10 cellular contexts compared by ENCODE assay signal in genomic region chr19:49333426-49334288, GRCh38. TPM values are rescaled to one million over a fixed set of nuclear protein-coding genes. Genes with fewer than 3 reads are reported as not detected.
DNase-seq lines count a peak whose midpoint lies in the region; ATAC-seq and TF ChIP-seq lines count a peak whose summit lies in the region.
"Had no signal": no experiment of that assay in that cellular context is flagged by ENCODE, and none has a peak within 500 bp of the region (broad histone marks: within the 10 kb centered on the region; RNA-seq: fewer than 3 reads in every experiment).

No MANE protein-coding gene starts in this region.

- peaks cover 6% of the 10 kb centered on the region for H3K4me1 ChIP-seq in GM23338 (ENCODE audit: insufficient read depth)

- no peak for TF ChIP-seq CTCF in GM23338 (conservative IDR thresholded peaks at IDR 0.05; ENCODE audit: low read depth in 2 of 2)

- H3K27ac ChIP-seq in GM23338 (ENCODE audit: low read depth), result no peak overlapping the region

- H3K79me2 ChIP-seq in GM23338 (replicated peaks; ENCODE audit: insufficient read depth), result no peaks in the 10 kb centered on the region

- DNase-seq in activated CD4-positive, alpha-beta memory T cell treated with anti-CD3 and anti-CD28 coated beads, Interleukin-2, amount 10 ng/mL, durations not matched to agents 7 days and 5 days, result peak; percentile 74
- DNase-seq in germinal center (ENCODE audit: low spot score) (peak; percentile 89), GM23338 (ENCODE audit: low spot score) (no peak), SKM-1 (lab: John Stamatoyannopoulos, UW; ENCODE audit: unreplicated experiment) (no peak), COR-L47 (lab: John Stamatoyannopoulos, UW) (no peak)
- peak; percentile 44 for DNase-seq in stimulated activated CD8-positive, alpha-beta memory T cell treated with anti-CD3 and anti-CD28 coated beads, Interleukin-4, amount 100 ng/mL, for 24 hours (ENCODE audit: low read depth)

- ATAC-seq in GM18868 (IDR thresholded peaks at IDR 0.05; ENCODE audit: unreplicated experiment), result peak; percentile 65
- ATAC-seq in HG03354 (IDR thresholded peaks at IDR 0.05; ENCODE audit: poor library complexity, severe bottlenecking, unreplicated experiment), result peak; percentile 54
- no peak for ATAC-seq in GM23338
- ATAC-seq: heart left ventricle had no signal

- no peak overlapping the region for H3K4me2 ChIP-seq in GM23338

- no peaks in the 10 kb centered on the region for H3K27me3 Mint-ChIP-seq in activated CD4-positive, alpha-beta memory T cell treated with anti-CD3 and anti-CD28 coated beads, Interleukin-2, amount 10 ng/mL, durations not matched to agents 7 days and 5 days
- H3K27me3 Mint-ChIP-seq in GM23338 (ENCODE audit: insufficient read depth, low read depth, poor library complexity), result peaks cover 34% of the 10 kb centered on the region

- H3K27me3 ChIP-seq in GM23338 (ENCODE audit: insufficient read depth), result peaks cover 24% of the 10 kb centered on the region
- H3K27me3 ChIP-seq: heart left ventricle had no signal

- H3K9me2 ChIP-seq in GM23338 (ENCODE audit: insufficient read depth), result no peaks in the 10 kb centered on the region

- no peaks in the 10 kb centered on the region for H3K9me3 Mint-ChIP-seq in activated CD4-positive, alpha-beta memory T cell treated with anti-CD3 and anti-CD28 coated beads, Interleukin-2, amount 10 ng/mL, durations not matched to agents 7 days and 5 days
- H3K9me3 Mint-ChIP-seq in GM23338, result no peaks in the 10 kb centered on the region; the same call in 2 of the 3 replicates

- H3K36me3 ChIP-seq in GM23338 (ENCODE audit: insufficient read depth), result no peaks in the 10 kb centered on the region

- POLR2A ChIA-PET in activated CD4-positive, alpha-beta memory T cell treated with anti-CD3 and anti-CD28 coated beads, Interleukin-2, amount 10 ng/mL, durations not matched to agents 7 days and 5 days (lab: Charles Lee), result interaction anchor here (0.7 to 2.8 kb wide), 7 partner anchors 11 to 340 kb away, joined by 3 to 15 read pairs (median 4); partner anchors contain the start of gene RUVBL2

- peak overlapping the region; percentile 92 for H3K27ac Mint-ChIP-seq in activated CD4-positive, alpha-beta memory T cell treated with anti-CD3 and anti-CD28 coated beads, Interleukin-2, amount 10 ng/mL, durations not matched to agents 7 days and 5 days
- H3K27ac Mint-ChIP-seq in GM23338, result no peak overlapping the region

- H3K4me1 Mint-ChIP-seq in activated CD4-positive, alpha-beta memory T cell treated with anti-CD3 and anti-CD28 coated beads, Interleukin-2, amount 10 ng/mL, durations not matched to agents 7 days and 5 days, result peaks cover 76% of the 10 kb centered on the region
- H3K4me1 Mint-ChIP-seq in GM23338, result peaks cover 17% of the 10 kb centered on the region

- H3K4me3 ChIP-seq in GM23338, result no peak overlapping the region

- H3K36me3 Mint-ChIP-seq in activated CD4-positive, alpha-beta memory T cell treated with anti-CD3 and anti-CD28 coated beads, Interleukin-2, amount 10 ng/mL, durations not matched to agents 7 days and 5 days (ENCODE audit: low read depth), result peaks cover 41% of the 10 kb centered on the region
- no peaks in the 10 kb centered on the region; the same call in 1 of the 3 replicates for H3K36me3 Mint-ChIP-seq in GM23338 (ENCODE audit: low read depth)

- CTCF ChIA-PET in activated CD4-positive, alpha-beta memory T cell treated with anti-CD3 and anti-CD28 coated beads, Interleukin-2, amount 10 ng/mL, durations not matched to agents 7 days and 5 days (lab: Charles Lee), result interaction anchor here (0.6 to 2.2 kb wide), 5 partner anchors 32 to 142 kb away, joined by 3 to 8 read pairs (median 3); partner anchors contain the start of gene FLT3LG

- peak overlapping the region; percentile 64 for H3K4me3 Mint-ChIP-seq in activated CD4-positive, alpha-beta memory T cell treated with anti-CD3 and anti-CD28 coated beads, Interleukin-2, amount 10 ng/mL, durations not matched to agents 7 days and 5 days
- H3K4me3 Mint-ChIP-seq in GM23338, result no peak overlapping the region

- 0 out of 2 replicates have a peak, but pooled peaks cover 4% of the 10 kb centered on the region for H4K20me1 ChIP-seq in GM23338 (replicated peaks; ENCODE audit: insufficient read depth)

- H3F3A ChIP-seq in GM23338 (replicated peaks; ENCODE audit: low read depth), result 0 out of 2 replicates have a peak, but pooled peaks cover 3% of the 10 kb centered on the region

- no peak overlapping the region for H2AFZ ChIP-seq in GM23338

TF ChIP-seq in GM23338, 12 proteins besides CTCF, POLR2A, EP300 and RAD21 (continues in another document):
- TF ChIP-seq CREB1 (CRISPR knock-in tag; IDR thresholded peaks at IDR 0.05; ENCODE audit: low read depth), result no peak
- TF ChIP-seq ZNF114 (CRISPR knock-in tag; IDR thresholded peaks at IDR 0.05), result no peak
- no peak for TF ChIP-seq EZH2phosphoT487 (IDR thresholded peaks at IDR 0.05; ENCODE audit: unreplicated experiment)
- TF ChIP-seq NANOG (IDR thresholded peaks at IDR 0.05; ENCODE audit: borderline replicate concordance), result no peak
- no peak for TF ChIP-seq JUNB (IDR thresholded peaks at IDR 0.05; ENCODE audit: unreplicated experiment)

RNA-seq across cellular contexts. Expression of gene CD37, which starts 1.5 kb away (rescaled TPM):
- 100 to 1,000 TPM; 278 to 299 TPM for total RNA-seq in activated CD4-positive, alpha-beta memory T cell treated with anti-CD3 and anti-CD28 coated beads, Interleukin-2, amount 10 ng/mL, durations not matched to agents 7 days and 5 days
- total RNA-seq in GM23338 (2014; rRNA removed; shearing (Covaris generic)), result not detected in 2 replicates
- polyA plus RNA-seq in GM23338 (2016; fragmentation: Nextera tagmentation; extraction: Ambion mirVana), result 106 and 114 TPM in 2 replicates
- total RNA-seq: HT1080 had no signal

RNA-seq across cellular contexts. Expression of gene SLC6A16, which starts 8.7 kb away (rescaled TPM):
- 1 to 10 TPM; 3.0 to 3.5 TPM for total RNA-seq in activated CD4-positive, alpha-beta memory T cell treated with anti-CD3 and anti-CD28 coated beads, Interleukin-2, amount 10 ng/mL, durations not matched to agents 7 days and 5 days
- total RNA-seq in GM23338 (2014; rRNA removed; shearing (Covaris generic)), result 0.31 and 1.6 TPM in 2 replicates
- 1.4 and 1.8 TPM in 2 replicates for polyA plus RNA-seq in GM23338 (2016; fragmentation: Nextera tagmentation; extraction: Ambion mirVana)
- total RNA-seq: HT1080 had no signal

RNA-seq across cellular contexts. Expression of gene TEAD2, which starts 28.6 kb away (rescaled TPM):
- not detected for total RNA-seq in activated CD4-positive, alpha-beta memory T cell treated with anti-CD3 and anti-CD28 coated beads, Interleukin-2, amount 10 ng/mL, durations not matched to agents 7 days and 5 days
- 74.4 and 82.5 TPM in 2 replicates for total RNA-seq in GM23338 (2014; rRNA removed; shearing (Covaris generic))
- polyA plus RNA-seq in GM23338 (2016; fragmentation: Nextera tagmentation; extraction: Ambion mirVana), result 30.3 and 34.3 TPM in 2 replicates

RNA-seq across cellular contexts. Expression of gene DKKL1, which starts 30.0 kb away (rescaled TPM):
- not detected for total RNA-seq in activated CD4-positive, alpha-beta memory T cell treated with anti-CD3 and anti-CD28 coated beads, Interleukin-2, amount 10 ng/mL, durations not matched to agents 7 days and 5 days
- total RNA-seq in GM23338 (2014; rRNA removed; shearing (Covaris generic)), result 0.76 TPM in 1 of 2 replicates, not detected in the other
- polyA plus RNA-seq in GM23338 (2016; fragmentation: Nextera tagmentation; extraction: Ambion mirVana), result 2.9 and 3.6 TPM in 2 replicates
- total RNA-seq: HT1080 had no signal

RNA-seq across cellular contexts. Expression of gene KASH5, which starts 54.4 kb away (rescaled TPM):
- under 1 TPM; 0.73 to 0.81 TPM for total RNA-seq in activated CD4-positive, alpha-beta memory T cell treated with anti-CD3 and anti-CD28 coated beads, Interleukin-2, amount 10 ng/mL, durations not matched to agents 7 days and 5 days
- total RNA-seq in GM23338 (2014; rRNA removed; shearing (Covaris generic)), result not detected in 2 replicates
- 0.44 TPM in 1 of 2 replicates, not detected in the other for polyA plus RNA-seq in GM23338 (2016; fragmentation: Nextera tagmentation; extraction: Ambion mirVana)
- total RNA-seq: heart left ventricle, HT1080 had no signal
- polyA plus RNA-seq: heart left ventricle had no signal

Comparison
In these comparisons a context has a peak if more than half of its experiments do, and no peak if none do; other contexts are left out.
1. DNase-seq: peak in activated CD4-positive, alpha-beta memory T cell treated with anti-CD3 and anti-CD28 coated beads, Interleukin-2, amount 10 ng/mL, durations not matched to agents 7 days and 5 days (single experiment), germinal center (single experiment) and stimulated activated CD8-positive, alpha-beta memory T cell treated with anti-CD3 and anti-CD28 coated beads, Interleukin-4, amount 100 ng/mL, for 24 hours (single experiment); none in GM23338 (single experiment), SKM-1 (single experiment) and COR-L47 (single experiment).
2. RNA of gene CD37, which starts 1.5 kb away (total RNA-seq): 278 to 299 TPM in activated CD4-positive, alpha-beta memory T cell treated with anti-CD3 and anti-CD28 coated beads, Interleukin-2, amount 10 ng/mL, durations not matched to agents 7 days and 5 days; not detected in GM23338; every median in the first group is over 100 times any median in the second.
3. RNA of gene TEAD2, which starts 28.6 kb away (total RNA-seq): 74.4 to 82.5 TPM in GM23338; not detected in activated CD4-positive, alpha-beta memory T cell treated with anti-CD3 and anti-CD28 coated beads, Interleukin-2, amount 10 ng/mL, durations not matched to agents 7 days and 5 days; every median in the first group is over 10 times any median in the second.